1 cellular context compared by ENCODE assay signal in genomic region chr1:85275701-85276289, GRCh38.
A peak's percentile ranks its signal among the peaks of the same experiment; 100 is the strongest.
TF ChIP-seq lines count a peak whose summit lies in the region.

No MANE protein-coding gene starts in this region.

TF ChIP-seq in K562, 482 proteins besides CTCF, POLR2A, EP300 and RAD21 (continued from another document):
- TF ChIP-seq ZNF407 (IDR thresholded peaks at IDR 0.05; ENCODE audit: low read depth) (no peak), ZBTB12 (CRISPR knock-in tag; IDR thresholded peaks at IDR 0.05) (no peak), MIER1 (IDR thresholded peaks at IDR 0.05; ENCODE audit: low read depth) (no peak), MAZ (CRISPR knock-in tag; conservative IDR thresholded peaks at IDR 0.05 in 1 of 2, IDR thresholded peaks at IDR 0.05 in 1 of 2) (no peak), CUX1 (CRISPR knock-in tag; IDR thresholded peaks at IDR 0.05) (no peak), ZC3H11A (IDR thresholded peaks at IDR 0.05; ENCODE audit: low read depth, low read length) (no peak), HNRNPLL (IDR thresholded peaks at IDR 0.05; ENCODE audit: low read depth, low read length, poor library complexity, severe bottlenecking) (no peak), THAP12 (CRISPR knock-in tag; IDR thresholded peaks at IDR 0.05) (no peak), ZNF830 (CRISPR knock-in tag; IDR thresholded peaks at IDR 0.05) (no peak), NFE2L1 (tag; IDR thresholded peaks at IDR 0.05; ENCODE audit: borderline replicate concordance, low read depth) (no peak), MXD1 (CRISPR knock-in tag; IDR thresholded peaks at IDR 0.05; ENCODE audit: borderline replicate concordance, poor library complexity, severe bottlenecking) (no peak), CHD4 (IDR thresholded peaks at IDR 0.05; ENCODE audit: insufficient read depth, insufficient replicate concordance, low read depth, low read length, poor library complexity, severe bottlenecking) (no peak), ZNF76 (CRISPR knock-in tag; IDR thresholded peaks at IDR 0.05; ENCODE audit: borderline replicate concordance) (no peak), ZNF41 (CRISPR knock-in tag; conservative IDR thresholded peaks at IDR 0.05) (no peak), DEAF1 (CRISPR knock-in tag; IDR thresholded peaks at IDR 0.05) (no peak), STAT5B (CRISPR knock-in tag; IDR thresholded peaks at IDR 0.05) (no peak), ZNF589 (CRISPR knock-in tag; IDR thresholded peaks at IDR 0.05; ENCODE audit: low read depth) (no peak), HMG20B (CRISPR knock-in tag; IDR thresholded peaks at IDR 0.05) (no peak), ETS2 (tag; IDR thresholded peaks at IDR 0.05; ENCODE audit: borderline replicate concordance, poor library complexity, severe bottlenecking) (no peak), E2F8 (IDR thresholded peaks at IDR 0.05; ENCODE audit: low read depth, partially characterized antibody) (no peak), E2F1 (CRISPR knock-in tag; IDR thresholded peaks at IDR 0.05) (no peak), ZNF143 (CRISPR knock-in tag; IDR thresholded peaks at IDR 0.05) (no peak), EGR1 (conservative IDR thresholded peaks at IDR 0.05) (peak; percentile 76), SMC3 (conservative IDR thresholded peaks at IDR 0.05; ENCODE audit: insufficient read depth, low read depth, low read length) (no peak), ZFX (CRISPR knock-in tag; IDR thresholded peaks at IDR 0.05) (no peak), SMARCA5 (IDR thresholded peaks at IDR 0.05) (no peak)
